In the genomic region with DNA sequence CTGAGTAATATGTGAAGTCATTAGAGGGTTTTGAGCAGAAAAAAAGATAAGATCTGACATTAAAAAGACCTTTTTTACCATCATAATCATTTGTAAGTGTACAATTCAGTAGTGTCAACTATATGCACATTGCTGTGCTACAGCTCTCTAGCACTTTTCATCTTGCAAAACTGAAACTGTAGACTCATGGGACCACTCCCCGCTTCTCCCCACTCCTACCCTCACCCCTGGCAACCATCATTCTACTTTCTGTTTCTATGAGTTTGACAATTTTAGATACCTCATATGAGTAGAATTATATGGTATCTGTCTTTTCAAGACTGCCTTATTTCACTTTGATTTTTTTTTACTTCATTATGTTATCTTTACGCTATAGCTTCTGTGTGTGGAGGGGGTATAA, we compare ENCODE assay signal across 17 cellular contexts.
DNase-seq lines count a peak whose midpoint lies in the region; ATAC-seq, FAIRE-seq and TF ChIP-seq lines count a peak whose summit lies in the region.
"Had no signal": no experiment of that assay in that cellular context is flagged by ENCODE, and none has a peak within 500 bp of the region (broad histone marks: within the 10 kb centered on the region; RNA-seq: fewer than 3 reads in every experiment).

No MANE protein-coding gene starts in this region.

- H3K9me2 ChIP-seq in Karpas-422 (replicated peaks; ENCODE audit: insufficient read depth, low read length) = no peaks in the 10 kb centered on the region

- no peaks in the 10 kb centered on the region for H4K20me1 ChIP-seq in Karpas-422 (ENCODE audit: insufficient read depth, low read depth, low read length)
- H4K20me1 ChIP-seq in keratinocyte (ENCODE audit: control insufficient read depth, extremely low read depth, insufficient read depth, low read length) = no peaks in the 10 kb centered on the region

- intact Hi-C loops in CD8-positive, alpha-beta T cell (cut with DNase I, micrococcal nuclease) = no loop called here
- intact Hi-C loops in psoas muscle (cut with DNase I) = no loop called here

- H2AFZ ChIP-seq in Karpas-422 (ENCODE audit: low read length) = no peak overlapping the region
- H2AFZ ChIP-seq in keratinocyte (ENCODE audit: control insufficient read depth, low read length) = peak overlapping the region; percentile 43
- H2AFZ ChIP-seq: GM23248 had no signal

- peak; percentile 36 for ATAC-seq in activated naive CD8-positive, alpha-beta T cell treated with anti-CD3 and anti-CD28 coated beads, Interleukin-2, amount 50 U/mL, for 24 hours
- no peak for ATAC-seq in activated CD8-positive, alpha-beta memory T cell treated with anti-CD3 and anti-CD28 coated beads, Interleukin-2, amount 10 ng/mL, durations not matched to agents 7 days and 5 days
- ATAC-seq in CD8-positive, alpha-beta T cell = no peak
- ATAC-seq in psoas muscle = no peak

- H3K27ac ChIP-seq in Karpas-422 (ENCODE audit: low read length) = no peak overlapping the region
- no peak overlapping the region for H3K27ac ChIP-seq in keratinocyte (ENCODE audit: control insufficient read depth, insufficient read depth, low read length)
- H3K27ac ChIP-seq in CD8-positive, alpha-beta T cell (ENCODE audit: low read depth, low read length) = no peak overlapping the region
- no peak overlapping the region for H3K27ac ChIP-seq in psoas muscle
- H3K27ac ChIP-seq: 22Rv1, GM23248 had no signal

- H3K27me3 ChIP-seq in Karpas-422 (ENCODE audit: low read length) = no peaks in the 10 kb centered on the region
- H3K27me3 ChIP-seq in keratinocyte (ENCODE audit: control insufficient read depth, extremely low read depth, insufficient read depth, low read length) = no peaks in the 10 kb centered on the region
- H3K27me3 ChIP-seq in CD8-positive, alpha-beta T cell (ENCODE audit: insufficient read depth, low read length) = no peaks in the 10 kb centered on the region
- H3K27me3 ChIP-seq in psoas muscle (ENCODE audit: insufficient read depth in 3 of 3, low read length in 2 of 3) = no peaks in the 10 kb centered on the region

- H3K27me3 Mint-ChIP-seq in activated naive CD8-positive, alpha-beta T cell treated with anti-CD3 and anti-CD28 coated beads, Interleukin-2, amount 50 U/mL, for 24 hours = peaks cover 5% of the 10 kb centered on the region
- H3K27me3 Mint-ChIP-seq in activated naive CD8-positive, alpha-beta T cell treated with anti-CD3 and anti-CD28 coated beads for 36 hours = peaks cover 7% of the 10 kb centered on the region
- peaks cover 12% of the 10 kb centered on the region for H3K27me3 Mint-ChIP-seq in activated CD8-positive, alpha-beta memory T cell treated with anti-CD3 and anti-CD28 coated beads, Interleukin-2, amount 10 ng/mL, durations not matched to agents 7 days and 5 days
- H3K27me3 Mint-ChIP-seq in CD8-positive, alpha-beta T cell (ENCODE audit: low read depth) = no peaks in the 10 kb centered on the region

- peak overlapping the region; percentile 21 for H3K4me2 ChIP-seq in Karpas-422 (ENCODE audit: low read depth, low read length, poor library complexity, severe bottlenecking)
- H3K4me2 ChIP-seq in keratinocyte (ENCODE audit: control insufficient read depth, extremely low read depth, insufficient read depth, low read depth, low read length) = no peak overlapping the region

- no peaks in the 10 kb centered on the region for H3K4me1 Mint-ChIP-seq in activated naive CD8-positive, alpha-beta T cell treated with anti-CD3 and anti-CD28 coated beads, Interleukin-2, amount 50 U/mL, for 24 hours
- no peaks in the 10 kb centered on the region for H3K4me1 Mint-ChIP-seq in activated naive CD8-positive, alpha-beta T cell treated with anti-CD3 and anti-CD28 coated beads for 36 hours
- H3K4me1 Mint-ChIP-seq in activated CD8-positive, alpha-beta memory T cell treated with anti-CD3 and anti-CD28 coated beads, Interleukin-2, amount 10 ng/mL, durations not matched to agents 7 days and 5 days = no peaks in the 10 kb centered on the region
- no peaks in the 10 kb centered on the region for H3K4me1 Mint-ChIP-seq in CD8-positive, alpha-beta T cell (ENCODE audit: low read depth)
- H3K4me1 Mint-ChIP-seq: CD14-positive monocyte had no signal

- no peaks in the 10 kb centered on the region for H3K9me3 ChIP-seq in Karpas-422 (ENCODE audit: low read length)
- no peaks in the 10 kb centered on the region for H3K9me3 ChIP-seq in keratinocyte (ENCODE audit: control insufficient read depth, low read depth, low read length)
- H3K9me3 ChIP-seq in CD8-positive, alpha-beta T cell (ENCODE audit: low read length) = no peaks in the 10 kb centered on the region
- H3K9me3 ChIP-seq in psoas muscle = no peaks in the 10 kb centered on the region

- DNase-seq in activated naive CD8-positive, alpha-beta T cell treated with anti-CD3 and anti-CD28 coated beads, Interleukin-2, amount 50 U/mL, for 24 hours = no peak
- no peak for DNase-seq in activated naive CD8-positive, alpha-beta T cell treated with anti-CD3 and anti-CD28 coated beads for 36 hours
- DNase-seq in Karpas-422 (no peak), keratinocyte (ENCODE audit: low read depth, low spot score) (no peak), psoas muscle (no peak)
- no peak for DNase-seq in activated CD8-positive, alpha-beta memory T cell treated with anti-CD3 and anti-CD28 coated beads, Interleukin-2, amount 10 ng/mL, durations not matched to agents 7 days and 5 days
- DNase-seq in CD8-positive, alpha-beta T cell = no peak
- DNase-seq: DMS53, GF-D8, GM23248, H7, IMR-90, KBM-7 had no signal

- CTCF ChIA-PET in activated CD8-positive, alpha-beta memory T cell treated with anti-CD3 and anti-CD28 coated beads, Interleukin-2, amount 10 ng/mL, durations not matched to agents 7 days and 5 days (lab: Charles Lee) = no interaction called here
- CTCF ChIA-PET in CD8-positive, alpha-beta T cell (lab: Charles Lee) = no interaction called here

- peak; percentile 34 for FAIRE-seq in keratinocyte (lab: Jason Lieb, UNC)
- FAIRE-seq: GM18507, GM19239 had no signal

- no peak overlapping the region for H3K27ac Mint-ChIP-seq in activated naive CD8-positive, alpha-beta T cell treated with anti-CD3 and anti-CD28 coated beads, Interleukin-2, amount 50 U/mL, for 24 hours
- H3K27ac Mint-ChIP-seq in activated naive CD8-positive, alpha-beta T cell treated with anti-CD3 and anti-CD28 coated beads for 36 hours = no peak overlapping the region
- H3K27ac Mint-ChIP-seq in activated CD8-positive, alpha-beta memory T cell treated with anti-CD3 and anti-CD28 coated beads, Interleukin-2, amount 10 ng/mL, durations not matched to agents 7 days and 5 days = no peak overlapping the region
- H3K27ac Mint-ChIP-seq in CD8-positive, alpha-beta T cell = no peak overlapping the region
- H3K27ac Mint-ChIP-seq: CD14-positive monocyte had no signal

- dilution Hi-C loops in keratinocyte (cut with MboI; ENCODE audit: extremely low pct_ligation_motif_present, low sequenced_read_pairs) = no loop called here

- H3K36me3 ChIP-seq in Karpas-422 (ENCODE audit: insufficient read depth, low read length) (no peaks in the 10 kb centered on the region), keratinocyte (ENCODE audit: control insufficient read depth in 2 of 2, extremely low read depth in 1 of 2, insufficient read depth in 2 of 2, low read length in 2 of 2) (no peaks in the 10 kb centered on the region), psoas muscle (ENCODE audit: insufficient read depth in 1 of 2, low read depth in 1 of 2) (no peaks in the 10 kb centered on the region)
- H3K36me3 ChIP-seq in CD8-positive, alpha-beta T cell (ENCODE audit: insufficient read depth, low read length) = no peaks in the 10 kb centered on the region

- H3K4me3 ChIP-seq in Karpas-422 (ENCODE audit: low read length) (no peak overlapping the region), keratinocyte (ENCODE audit: control insufficient read depth in 2 of 3, extremely low read depth in 1 of 3, insufficient read depth in 2 of 3, low read depth in 1 of 3, low read length in 3 of 3) (no peak overlapping the region), psoas muscle (no peak overlapping the region)
- H3K4me3 ChIP-seq in CD8-positive, alpha-beta T cell (ENCODE audit: low read depth, low read length) = no peak overlapping the region
- H3K4me3 ChIP-seq: GM23248 had no signal

- POLR2A ChIA-PET in CD8-positive, alpha-beta T cell (lab: Charles Lee) = no interaction called here

- 89 to 94% (median 93%) methylated on average over 2 of the region's 2 CpGs for WGBS in psoas muscle, 3 donors

- no peaks in the 10 kb centered on the region for H3K9me3 Mint-ChIP-seq in activated naive CD8-positive, alpha-beta T cell treated with anti-CD3 and anti-CD28 coated beads, Interleukin-2, amount 50 U/mL, for 24 hours
- H3K9me3 Mint-ChIP-seq in activated naive CD8-positive, alpha-beta T cell treated with anti-CD3 and anti-CD28 coated beads for 36 hours = no peaks in the 10 kb centered on the region
- no peaks in the 10 kb centered on the region for H3K9me3 Mint-ChIP-seq in activated CD8-positive, alpha-beta memory T cell treated with anti-CD3 and anti-CD28 coated beads, Interleukin-2, amount 10 ng/mL, durations not matched to agents 7 days and 5 days (ENCODE audit: low read depth)
- no peaks in the 10 kb centered on the region for H3K9me3 Mint-ChIP-seq in CD8-positive, alpha-beta T cell

- H3K79me2 ChIP-seq in Karpas-422 (ENCODE audit: low read length) = no peaks in the 10 kb centered on the region
- H3K79me2 ChIP-seq in keratinocyte (ENCODE audit: control insufficient read depth, insufficient read depth, low read length) = no peaks in the 10 kb centered on the region

- H3K4me1 ChIP-seq in Karpas-422 (ENCODE audit: low read length) (peaks cover 10% of the 10 kb centered on the region), keratinocyte (ENCODE audit: control insufficient read depth, extremely low read depth, insufficient read depth, low read length) (peaks cover 5% of the 10 kb centered on the region), psoas muscle (no peaks in the 10 kb centered on the region)
- H3K4me1 ChIP-seq in CD8-positive, alpha-beta T cell (ENCODE audit: insufficient read depth, low read length) = no peaks in the 10 kb centered on the region

- no peaks in the 10 kb centered on the region for H3K9me1 ChIP-seq in keratinocyte (ENCODE audit: control insufficient read depth, extremely low read depth, insufficient read depth, low read length)

- TF ChIP-seq CTCF in keratinocyte (optimal IDR thresholded peaks at IDR 0.05 in 1 of 3, IDR thresholded peaks at IDR 0.05 in 1 of 3, conservative IDR thresholded peaks at IDR 0.05 in 1 of 3; ENCODE audit: extremely low read depth in 1 of 3, insufficient read depth in 2 of 3, low read length in 3 of 3) (no peak), psoas muscle (IDR thresholded peaks at IDR 0.05) (no peak)
- TF ChIP-seq CTCF in CD8-positive, alpha-beta T cell (IDR thresholded peaks at IDR 0.05) = no peak

- H3K9ac ChIP-seq in Karpas-422 (ENCODE audit: low read length) (no peak overlapping the region), keratinocyte (ENCODE audit: control insufficient read depth, extremely low read depth, insufficient read depth, low read length) (no peak overlapping the region)
- H3K9ac ChIP-seq: GM23248 had no signal

- no peaks in the 10 kb centered on the region for H3K36me3 Mint-ChIP-seq in activated naive CD8-positive, alpha-beta T cell treated with anti-CD3 and anti-CD28 coated beads, Interleukin-2, amount 50 U/mL, for 24 hours (ENCODE audit: low read depth)
- H3K36me3 Mint-ChIP-seq in activated naive CD8-positive, alpha-beta T cell treated with anti-CD3 and anti-CD28 coated beads for 36 hours = no peaks in the 10 kb centered on the region
- no peaks in the 10 kb centered on the region for H3K36me3 Mint-ChIP-seq in activated CD8-positive, alpha-beta memory T cell treated with anti-CD3 and anti-CD28 coated beads, Interleukin-2, amount 10 ng/mL, durations not matched to agents 7 days and 5 days
- H3K36me3 Mint-ChIP-seq in CD8-positive, alpha-beta T cell = no peaks in the 10 kb centered on the region
- H3K36me3 Mint-ChIP-seq: CD14-positive monocyte had no signal

- no peak overlapping the region for H3K4me3 Mint-ChIP-seq in activated naive CD8-positive, alpha-beta T cell treated with anti-CD3 and anti-CD28 coated beads, Interleukin-2, amount 50 U/mL, for 24 hours
- no peak overlapping the region for H3K4me3 Mint-ChIP-seq in activated naive CD8-positive, alpha-beta T cell treated with anti-CD3 and anti-CD28 coated beads for 36 hours
- H3K4me3 Mint-ChIP-seq in activated CD8-positive, alpha-beta memory T cell treated with anti-CD3 and anti-CD28 coated beads, Interleukin-2, amount 10 ng/mL, durations not matched to agents 7 days and 5 days = no peak overlapping the region
- no peak overlapping the region for H3K4me3 Mint-ChIP-seq in CD8-positive, alpha-beta T cell
- H3K4me3 Mint-ChIP-seq: CD14-positive monocyte had no signal
